In the genomic region with DNA sequence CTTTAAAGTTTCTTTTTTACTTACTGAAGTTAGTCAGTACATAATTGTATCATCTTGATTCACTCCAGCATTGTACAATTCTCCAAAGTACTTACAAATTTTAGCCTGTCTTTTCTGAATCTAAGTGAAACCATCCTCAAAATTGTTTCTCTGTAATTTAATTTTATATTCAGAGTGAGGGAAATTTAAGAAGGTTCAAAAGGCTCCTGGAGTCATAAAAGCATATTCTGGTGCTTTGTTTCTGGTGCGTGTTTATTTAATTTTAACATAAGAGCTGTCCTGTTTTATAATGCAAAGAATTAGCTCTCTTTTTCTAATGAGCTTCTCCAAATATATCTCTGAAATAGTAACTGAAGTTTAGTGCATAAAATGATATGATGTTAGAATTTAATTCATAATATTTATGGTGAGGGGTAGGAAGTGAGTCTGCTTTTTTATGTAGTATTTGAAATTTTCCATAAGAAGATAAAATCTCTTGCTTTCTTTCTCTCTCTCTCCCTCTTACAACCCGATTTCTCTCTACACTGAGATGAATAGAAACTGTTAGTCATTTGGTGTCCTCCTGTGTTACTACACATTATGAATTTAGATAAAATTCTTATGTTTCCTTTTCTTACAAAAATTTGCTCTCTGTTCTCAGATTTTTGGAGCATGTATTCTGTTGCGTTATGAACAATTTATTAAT, we compare ENCODE assay signal across 31 cellular contexts.
"Had no signal": no experiment of that assay in that cellular context is flagged by ENCODE, and none has a peak within 500 bp of the region (broad histone marks: within the 10 kb centered on the region; RNA-seq: fewer than 3 reads in every experiment).

No MANE protein-coding gene starts in this region.

- ATAC-seq: activated CD4-positive, alpha-beta T cell treated with anti-CD3 and anti-CD28 coated beads for 36 hours; activated CD8-positive, alpha-beta T cell treated with anti-CD3 and anti-CD28 coated beads for 36 hours; activated naive CD4-positive, alpha-beta T cell treated with anti-CD3 and anti-CD28 coated beads, Interleukin-2, amount 50 U/mL, for 72 hours; activated naive CD8-positive, alpha-beta T cell treated with anti-CD3 and anti-CD28 coated beads, Interleukin-2, amount 50 U/mL, for 24 hours; body of pancreas; Panc1; T-helper 17 cell had no signal

- H3K4me1 ChIP-seq: ascending aorta, body of pancreas, SJCRH30 had no signal

- H3K9me3 Mint-ChIP-seq: activated CD8-positive, alpha-beta T cell treated with anti-CD3 and anti-CD28 coated beads for 36 hours; activated naive CD4-positive, alpha-beta T cell treated with anti-CD3 and anti-CD28 coated beads, Interleukin-2, amount 50 U/mL, for 72 hours; activated naive CD8-positive, alpha-beta T cell treated with anti-CD3 and anti-CD28 coated beads, Interleukin-2, amount 50 U/mL, for 24 hours; activated T-helper 1 cell treated with anti-CD3 and anti-CD28 coated beads, Interleukin-12 subunit alpha, Interleukin-12 subunit beta, Interleukin-2, Interleukin-4 antibody, amounts not matched to agents 30 ng/mL and 10 ng/mL and 1 ng/mL, durations not matched to agents 14 hours and 24 hours and 36 hours had no signal

- H3K27me3 ChIP-seq: ascending aorta, body of pancreas, SJCRH30 had no signal

- H3K9me3 ChIP-seq: ascending aorta, body of pancreas, SJCRH30 had no signal

- H3K36me3 ChIP-seq: ascending aorta, SJCRH30, WERI-Rb-1 had no signal

- H3K27ac ChIP-seq: ascending aorta, body of pancreas, RWPE1, SJCRH30, WERI-Rb-1 had no signal

- H3K27ac Mint-ChIP-seq: activated CD4-positive, alpha-beta T cell treated with anti-CD3 and anti-CD28 coated beads for 36 hours; activated CD8-positive, alpha-beta T cell treated with anti-CD3 and anti-CD28 coated beads for 36 hours; activated naive CD4-positive, alpha-beta T cell treated with anti-CD3 and anti-CD28 coated beads, Interleukin-2, amount 50 U/mL, for 72 hours; activated naive CD8-positive, alpha-beta T cell treated with anti-CD3 and anti-CD28 coated beads, Interleukin-2, amount 50 U/mL, for 24 hours; activated T-helper 1 cell treated with anti-CD3 and anti-CD28 coated beads, Interleukin-12 subunit alpha, Interleukin-12 subunit beta, Interleukin-2, Interleukin-4 antibody, amounts not matched to agents 30 ng/mL and 10 ng/mL and 1 ng/mL, durations not matched to agents 14 hours and 24 hours and 36 hours had no signal

- FAIRE-seq: bronchial epithelial cell had no signal

- H3K4me3 Mint-ChIP-seq: activated CD4-positive, alpha-beta T cell treated with anti-CD3 and anti-CD28 coated beads for 36 hours; activated CD8-positive, alpha-beta T cell treated with anti-CD3 and anti-CD28 coated beads for 36 hours; activated naive CD8-positive, alpha-beta T cell treated with anti-CD3 and anti-CD28 coated beads, Interleukin-2, amount 50 U/mL, for 24 hours; activated T-helper 1 cell treated with anti-CD3 and anti-CD28 coated beads, Interleukin-12 subunit alpha, Interleukin-12 subunit beta, Interleukin-2, Interleukin-4 antibody, amounts not matched to agents 30 ng/mL and 10 ng/mL and 1 ng/mL, durations not matched to agents 14 hours and 24 hours and 36 hours; T-helper 17 cell had no signal

- H3K4me3 ChIP-seq: ascending aorta, body of pancreas, SJCRH30 had no signal

- H3K4me1 Mint-ChIP-seq: activated CD4-positive, alpha-beta T cell treated with anti-CD3 and anti-CD28 coated beads for 36 hours; activated naive CD8-positive, alpha-beta T cell treated with anti-CD3 and anti-CD28 coated beads, Interleukin-2, amount 50 U/mL, for 24 hours; T-helper 17 cell had no signal

- H3K27me3 Mint-ChIP-seq: activated CD4-positive, alpha-beta T cell treated with anti-CD3 and anti-CD28 coated beads for 36 hours; activated CD8-positive, alpha-beta T cell treated with anti-CD3 and anti-CD28 coated beads for 36 hours; activated naive CD8-positive, alpha-beta T cell treated with anti-CD3 and anti-CD28 coated beads, Interleukin-2, amount 50 U/mL, for 24 hours; T-helper 17 cell had no signal

- DNase-seq: activated CD4-positive, alpha-beta T cell treated with anti-CD3 and anti-CD28 coated beads for 36 hours; activated CD8-positive, alpha-beta memory T cell treated with anti-CD3 and anti-CD28 coated beads, Interleukin-2, amount 50 U/mL, for 4 hours; activated CD8-positive, alpha-beta T cell treated with anti-CD3 and anti-CD28 coated beads for 36 hours; activated effector memory CD4-positive, alpha-beta T cell treated with anti-CD3 and anti-CD28 coated beads, Interleukin-2, amount 50 U/mL, for 16 hours; activated naive CD4-positive, alpha-beta T cell treated with Interleukin-2 at 50 U/mL for 16 hours; activated naive CD8-positive, alpha-beta T cell treated with anti-CD3 and anti-CD28 coated beads, Interleukin-2, amount 50 U/mL, for 24 hours; amniotic stem cell; body of pancreas; central memory CD4-positive, alpha-beta T cell; IMR-90; Kasumi-1; KBM-7; NCI-H1092; NCI-H1417 treated with DMSO at 0.1 percent for 48 hours; NCI-H1694 treated with DMSO at 0.1 percent for 48 hours; NCI-H2081; NCI-H510A treated with DMSO at 0.1 percent for 48 hours; NCI-H69; NK-92 treated with Interleukin-12 subunit alpha and Interleukin-12 subunit beta, amount 100 ng/mL, for 24 hours; OCI-M1; Right ventricle myocardium superior; SJCRH30; T-helper 17 cell; T-helper 9 cell; WERI-Rb-1 had no signal
